Comparison of ENCODE assay signal across 11 cellular contexts in genomic region chr13:73325351-73326214, GRCh38.
DNase-seq lines count a peak whose midpoint lies in the region; ATAC-seq, FAIRE-seq and TF ChIP-seq lines count a peak whose summit lies in the region.
"Had no signal": no experiment of that assay in that cellular context is flagged by ENCODE, and none has a peak within 500 bp of the region (broad histone marks: within the 10 kb centered on the region; RNA-seq: fewer than 3 reads in every experiment).

No MANE protein-coding gene starts in this region.

- ATAC-seq in GM19452 (IDR thresholded peaks at IDR 0.05; ENCODE audit: unreplicated experiment) (peak; percentile 86), HG03135 (IDR thresholded peaks at IDR 0.05; ENCODE audit: unreplicated experiment) (peak; percentile 81), sciatic nerve (peak; percentile 52), gastrocnemius medialis (no peak)

- no peak for DNase-seq in sciatic nerve (ENCODE audit: low spot score)
- DNase-seq in GM20000 (ENCODE audit: low spot score): no peak
- no peak for DNase-seq in GM12892 (ENCODE audit: insufficient read length)
- DNase-seq in gastrocnemius medialis: no peak
- no peak for DNase-seq in NCI-H1105 treated with DMSO at 0.1 percent for 48 hours (lab: John Stamatoyannopoulos, UW)
- DNase-seq: WERI-Rb-1 had no signal

- intact Hi-C loops in sciatic nerve (cut with DNase I) (no loop called here), gastrocnemius medialis (cut with DNase I; ENCODE audit: low total_unique reads) (no loop called here)

- no peaks in the 10 kb centered on the region for H3K4me1 ChIP-seq in gastrocnemius medialis

- no peaks in the 10 kb centered on the region for H3K36me3 ChIP-seq in gastrocnemius medialis
- H3K36me3 ChIP-seq: HAP-1, thoracic aorta, WERI-Rb-1 had no signal

- in situ Hi-C loops in gastrocnemius medialis (cut with MboI; ENCODE audit: low sequenced_read_pairs in 4 of 4): no loop called here

- TF ChIP-seq CTCF in GM20000 (IDR thresholded peaks at IDR 0.05; ENCODE audit: extremely low read depth, missing control alignments): no peak
- TF ChIP-seq CTCF in gastrocnemius medialis (IDR thresholded peaks at IDR 0.05 in 4 of 5, conservative IDR thresholded peaks at IDR 0.05 in 1 of 5): no peak

- FAIRE-seq in colon (lab: Jason Lieb, UNC) (peak; percentile 5), GM12892 (lab: Jason Lieb, UNC) (no peak)

- no peak overlapping the region for H3K27ac ChIP-seq in gastrocnemius medialis
- H3K27ac ChIP-seq: thoracic aorta, WERI-Rb-1 had no signal

- no peaks in the 10 kb centered on the region for H3K9me3 ChIP-seq in gastrocnemius medialis
- H3K9me3 ChIP-seq: HAP-1, thoracic aorta had no signal

- no peak for TF ChIP-seq POLR2A in GM12892 (IDR thresholded peaks at IDR 0.05; ENCODE audit: low read depth, low read length)
- TF ChIP-seq POLR2A in gastrocnemius medialis (IDR thresholded peaks at IDR 0.05): no peak

- no peak overlapping the region for H3K4me3 ChIP-seq in gastrocnemius medialis
- H3K4me3 ChIP-seq: HAP-1, thoracic aorta had no signal

- no peaks in the 10 kb centered on the region for H3K27me3 ChIP-seq in gastrocnemius medialis

Comparison
In these comparisons a context has a peak if more than half of its experiments do, and no peak if none do; other contexts are left out.
1. ATAC-seq: peak in GM19452 (single experiment), HG03135 (single experiment) and sciatic nerve (single experiment); none in gastrocnemius medialis (0 of 2).